ENCODE assay signal across 15 cellular contexts in the genomic region with DNA sequence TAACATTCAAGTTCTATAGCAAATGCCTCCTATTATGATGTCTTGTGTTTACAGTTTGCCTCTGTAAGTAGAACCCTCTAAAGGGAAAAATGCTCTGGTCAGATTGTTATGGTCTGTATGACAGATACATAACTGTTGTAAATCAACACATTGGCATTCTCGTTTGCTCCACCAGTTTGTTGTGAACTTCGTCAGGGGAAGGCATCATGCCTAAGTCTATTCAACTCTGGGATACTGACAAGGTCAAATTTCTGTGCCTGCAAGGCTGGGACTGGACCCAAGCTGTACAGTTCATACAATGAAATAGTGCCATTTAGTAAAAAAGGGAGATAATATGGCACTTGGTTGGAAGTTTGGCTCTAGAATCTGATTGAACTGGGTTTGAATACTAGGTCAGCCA.
DNase-seq lines count a peak whose midpoint lies in the region; ATAC-seq and TF ChIP-seq lines count a peak whose summit lies in the region.
"Had no signal": no experiment of that assay in that cellular context is flagged by ENCODE, and none has a peak within 500 bp of the region (broad histone marks: within the 10 kb centered on the region; RNA-seq: fewer than 3 reads in every experiment).

No MANE protein-coding gene starts in this region.

- H3K4me1 Mint-ChIP-seq in T-helper 1 cell treated with Interleukin-12 subunit alpha and Interleukin-12 subunit beta and Interleukin-4 antibody, amounts not matched to agents 30 μg/mL and 1 μg/mL, for 36 hours (ENCODE audit: low read depth) = peaks cover 39% of the 10 kb centered on the region
- H3K4me1 Mint-ChIP-seq in activated naive CD8-positive, alpha-beta T cell treated with anti-CD3 and anti-CD28 coated beads for 36 hours = peaks cover 53% of the 10 kb centered on the region

- H3K4me1 ChIP-seq in left lung (peaks cover 6 to 40% of the 10 kb centered on the region in 2 donors), stomach (peaks cover 9 to 68% (median 43%) of the 10 kb centered on the region in 4 donors), left ventricle myocardium inferior (peaks cover 41% of the 10 kb centered on the region)

- no peak for DNase-seq in T-helper 1 cell
- DNase-seq in activated naive CD8-positive, alpha-beta T cell treated with anti-CD3 and anti-CD28 coated beads for 36 hours = no peak
- no peak for DNase-seq in left lung
- no peak for DNase-seq in stomach
- no peak for DNase-seq in dorsolateral prefrontal cortex
- no peak for DNase-seq in left ventricle myocardium inferior
- DNase-seq: 8988T; activated effector memory CD4-positive, alpha-beta T cell treated with anti-CD3 and anti-CD28 coated beads, Interleukin-2, amount 50 U/mL, for 16 hours; endodermal cell; NK-92 treated with Interleukin-12 subunit alpha and Interleukin-12 subunit beta, amount 100 ng/mL, for 24 hours; SHP77; stimulated activated CD8-positive, alpha-beta memory T cell treated with anti-CD3 and anti-CD28 coated beads, Interleukin-4, amount 100 ng/mL, for 48 hours had no signal

- no peak for ATAC-seq in left lung
- no peak for ATAC-seq in HG02981 (IDR thresholded peaks at IDR 0.05; ENCODE audit: unreplicated experiment)

- H3K27me3 ChIP-seq in left lung (no peaks in the 10 kb centered on the region), stomach (no peaks in the 10 kb centered on the region), dorsolateral prefrontal cortex (no peaks in the 10 kb centered on the region), left ventricle myocardium inferior (ENCODE audit: low read depth) (no peaks in the 10 kb centered on the region)

- H3K36me3 ChIP-seq in left lung (no peaks in the 10 kb centered on the region), stomach (no peaks in the 10 kb centered on the region), left ventricle myocardium inferior (no peaks in the 10 kb centered on the region)

- peak overlapping the region; percentile 6 for H3K27ac Mint-ChIP-seq in T-helper 1 cell treated with Interleukin-12 subunit alpha and Interleukin-12 subunit beta and Interleukin-4 antibody, amounts not matched to agents 30 μg/mL and 1 μg/mL, for 36 hours
- peak overlapping the region; percentile 22 for H3K27ac Mint-ChIP-seq in activated naive CD8-positive, alpha-beta T cell treated with anti-CD3 and anti-CD28 coated beads for 36 hours
- H3K27ac Mint-ChIP-seq: endodermal cell had no signal

- no peak overlapping the region for H3K4me3 ChIP-seq in left lung
- no peak overlapping the region for H3K4me3 ChIP-seq in stomach
- H3K4me3 ChIP-seq in dorsolateral prefrontal cortex = no peak overlapping the region
- H3K4me3 ChIP-seq in left ventricle myocardium inferior = no peak overlapping the region

- H3K27me3 Mint-ChIP-seq in T-helper 1 cell treated with Interleukin-12 subunit alpha and Interleukin-12 subunit beta and Interleukin-4 antibody, amounts not matched to agents 30 μg/mL and 1 μg/mL, for 36 hours (ENCODE audit: low read depth) = no peaks in the 10 kb centered on the region
- H3K27me3 Mint-ChIP-seq in activated naive CD8-positive, alpha-beta T cell treated with anti-CD3 and anti-CD28 coated beads for 36 hours = no peaks in the 10 kb centered on the region
- H3K27me3 Mint-ChIP-seq: progenitor cell of endocrine pancreas had no signal

- no peak for TF ChIP-seq EP300 in stomach (IDR thresholded peaks at IDR 0.05)

- H3K9me3 Mint-ChIP-seq in T-helper 1 cell treated with Interleukin-12 subunit alpha and Interleukin-12 subunit beta and Interleukin-4 antibody, amounts not matched to agents 30 μg/mL and 1 μg/mL, for 36 hours = no peaks in the 10 kb centered on the region
- H3K9me3 Mint-ChIP-seq in activated naive CD8-positive, alpha-beta T cell treated with anti-CD3 and anti-CD28 coated beads for 36 hours = peaks cover 2% of the 10 kb centered on the region
- H3K9me3 Mint-ChIP-seq: endodermal cell had no signal

- H3K9me3 ChIP-seq in left lung = no peaks in the 10 kb centered on the region
- no peaks in the 10 kb centered on the region for H3K9me3 ChIP-seq in stomach
- no peaks in the 10 kb centered on the region for H3K9me3 ChIP-seq in left ventricle myocardium inferior (replicated peaks)

- no peak for TF ChIP-seq CTCF in left lung (IDR thresholded peaks at IDR 0.05)
- TF ChIP-seq CTCF in stomach (IDR thresholded peaks at IDR 0.05) = no peak
- TF ChIP-seq CTCF in dorsolateral prefrontal cortex (IDR thresholded peaks at IDR 0.05 in 54 of 56, conservative IDR thresholded peaks at IDR 0.05 in 2 of 56; ENCODE audit: low read depth in 1 of 56, partially characterized antibody in 56 of 56) = no peak
- TF ChIP-seq CTCF in left ventricle myocardium inferior (IDR thresholded peaks at IDR 0.05; ENCODE audit: borderline replicate concordance) = no peak

- 69 to 85% (median 82%) methylated on average over 2 of the region's 2 CpGs for WGBS in stomach, 5 donors

- H3K27ac ChIP-seq in left lung (peak overlapping the region; percentile 75 to 79), stomach (peak overlapping the region in 4 of 5 donors; percentile 64 to 83 (median 74)), dorsolateral prefrontal cortex (no peak overlapping the region), left ventricle myocardium inferior (replicated peaks) (no peak overlapping the region)

- intact Hi-C loops in left lung (cut with DNase I) = no loop called here
- intact Hi-C loops in stomach (cut with DNase I; ENCODE audit: low total_unique reads) = no loop called here
- intact Hi-C loops in dorsolateral prefrontal cortex (cut with DNase I) = loop anchor here in 1 of 2 donors (10.0 kb wide), 1 partner anchor 267 kb away; no protein-coding TSS in a partner anchor
- intact Hi-C loops in left ventricle myocardium inferior (cut with micrococcal nuclease) = no loop called here

- no peak for TF ChIP-seq POLR2A in stomach (IDR thresholded peaks at IDR 0.05)

- H3K36me3 Mint-ChIP-seq in T-helper 1 cell treated with Interleukin-12 subunit alpha and Interleukin-12 subunit beta and Interleukin-4 antibody, amounts not matched to agents 30 μg/mL and 1 μg/mL, for 36 hours (ENCODE audit: low read depth) = peaks cover 4% of the 10 kb centered on the region
- peaks cover 1% of the 10 kb centered on the region for H3K36me3 Mint-ChIP-seq in activated naive CD8-positive, alpha-beta T cell treated with anti-CD3 and anti-CD28 coated beads for 36 hours

- no peak overlapping the region for H3K4me3 Mint-ChIP-seq in T-helper 1 cell treated with Interleukin-12 subunit alpha and Interleukin-12 subunit beta and Interleukin-4 antibody, amounts not matched to agents 30 μg/mL and 1 μg/mL, for 36 hours
- H3K4me3 Mint-ChIP-seq in activated naive CD8-positive, alpha-beta T cell treated with anti-CD3 and anti-CD28 coated beads for 36 hours = no peak overlapping the region
- H3K4me3 Mint-ChIP-seq: endodermal cell had no signal

Comparison
In these comparisons a context has a peak if more than half of its experiments do, and no peak if none do; other contexts are left out.
1. H3K27ac ChIP-seq: peak in left lung (2 of 2) and stomach (4 of 5); none in dorsolateral prefrontal cortex (0 of 59) and left ventricle myocardium inferior (single experiment).